In the genomic region with DNA sequence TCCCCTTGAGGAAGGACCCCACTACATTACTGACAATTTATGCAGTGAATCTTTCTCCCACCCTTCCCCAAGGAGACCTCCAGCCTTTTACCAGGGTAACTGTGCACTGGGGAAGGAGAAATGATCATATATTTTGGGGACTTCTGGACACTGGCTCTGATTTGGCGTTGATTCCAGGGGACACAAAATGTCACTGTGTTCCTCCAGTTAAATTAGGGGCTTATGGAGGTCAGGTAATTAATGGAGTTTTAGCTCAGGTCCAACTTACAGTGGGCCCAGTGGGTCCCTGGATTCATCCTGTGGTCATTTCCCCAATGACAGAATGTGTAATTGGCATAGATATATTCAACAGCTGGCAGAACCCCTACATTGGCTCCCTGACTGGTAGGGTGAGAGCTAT, we compare ENCODE assay signal across 4 cellular contexts. TPM values are rescaled to one million over a fixed set of nuclear protein-coding genes. Genes with fewer than 3 reads are reported as not detected.
"Had no signal": no experiment of that assay in that cellular context is flagged by ENCODE, and none has a peak within 500 bp of the region (broad histone marks: within the 10 kb centered on the region; RNA-seq: fewer than 3 reads in every experiment).

No MANE protein-coding gene starts in this region.

RNA-seq across cellular contexts. Expression of gene CCL4L2, which starts 8.7 kb away (rescaled TPM):
- total RNA-seq: LHCN-M2, M059J, MCF 10A, NCI-H460 had no signal

RNA-seq across cellular contexts. Expression of gene CCL3L1, which starts 23.0 kb away (rescaled TPM):
- total RNA-seq: LHCN-M2, M059J, MCF 10A, NCI-H460 had no signal

RNA-seq across cellular contexts. Expression of gene TBC1D3B, which starts 43.1 kb away (rescaled TPM):
- total RNA-seq: M059J had no signal

RNA-seq across cellular contexts. Expression of gene TBC1D3I, which starts 44.8 kb away (rescaled TPM):
- total RNA-seq: NCI-H460 had no signal
